Comparison of ENCODE assay signal across 19 cellular contexts in genomic region chr5:7169240-7169878, GRCh38.
DNase-seq lines count a peak whose midpoint lies in the region; ATAC-seq and TF ChIP-seq lines count a peak whose summit lies in the region.
"Had no signal": no experiment of that assay in that cellular context is flagged by ENCODE, and none has a peak within 500 bp of the region (broad histone marks: within the 10 kb centered on the region; RNA-seq: fewer than 3 reads in every experiment).

No MANE protein-coding gene starts in this region.

- H3K23ac ChIP-seq in neuronal stem cell (ENCODE audit: low read depth, low read length, poor library complexity): no peak overlapping the region

- H2AFZ ChIP-seq in neuronal stem cell (ENCODE audit: low read length): no peak overlapping the region

- H3K36me3 ChIP-seq in RWPE2 (ENCODE audit: low read depth) (no peaks in the 10 kb centered on the region), neuronal stem cell (replicated peaks in 1 of 2; ENCODE audit: control insufficient read depth in 2 of 2, insufficient read depth in 2 of 2, low read length in 2 of 2) (no peaks in the 10 kb centered on the region)

- no peak overlapping the region for H3K18ac ChIP-seq in neuronal stem cell (ENCODE audit: low read length)

- no peak overlapping the region for H2BK12ac ChIP-seq in neuronal stem cell (ENCODE audit: low read length)

- H3K79me1 ChIP-seq in neuronal stem cell (ENCODE audit: low read depth, low read length): no peaks in the 10 kb centered on the region

- H3K4me3 ChIP-seq in RWPE2 (ENCODE audit: severe bottlenecking) (no peak overlapping the region), neuronal stem cell (ENCODE audit: low read length in 2 of 2) (no peak overlapping the region)
- H3K4me3 ChIP-seq: GM12878 had no signal

- no peak overlapping the region for H3K4me2 ChIP-seq in neuronal stem cell (ENCODE audit: insufficient read depth, low read length, poor library complexity, severe bottlenecking)

- H3K4ac ChIP-seq in neuronal stem cell (ENCODE audit: low read length): no peak overlapping the region

- H2BK5ac ChIP-seq in neuronal stem cell (ENCODE audit: low read length): no peak overlapping the region

- peaks cover 10% of the 10 kb centered on the region for H3K4me1 ChIP-seq in RWPE2 (ENCODE audit: insufficient read depth, poor library complexity, severe bottlenecking)
- no peaks in the 10 kb centered on the region for H3K4me1 ChIP-seq in neuronal stem cell (ENCODE audit: control insufficient read depth in 2 of 2, insufficient read depth in 1 of 2, low read depth in 1 of 2, low read length in 2 of 2)

- peak; percentile 99 for ATAC-seq in RWPE2 (ENCODE audit: low read depth)
- no peak for ATAC-seq in GM18511 (IDR thresholded peaks at IDR 0.05; ENCODE audit: unreplicated experiment)
- ATAC-seq: GM12878 had no signal

- H3K27ac ChIP-seq in RWPE2 (ENCODE audit: poor library complexity, severe bottlenecking): peak overlapping the region; percentile 57
- H3K27ac ChIP-seq in epithelial cell of prostate: peak overlapping the region; percentile 92
- H3K27ac ChIP-seq in neuronal stem cell (replicated peaks; ENCODE audit: low read length): no peak overlapping the region

- H3K9me3 ChIP-seq in RWPE2 (ENCODE audit: severe bottlenecking): no peaks in the 10 kb centered on the region
- no peaks in the 10 kb centered on the region for H3K9me3 ChIP-seq in neuronal stem cell (replicated peaks in 1 of 2; ENCODE audit: control insufficient read depth in 2 of 2, insufficient read depth in 1 of 2, low read depth in 1 of 2, low read length in 2 of 2)

- no peaks in the 10 kb centered on the region for H3K27me3 ChIP-seq in RWPE2 (ENCODE audit: insufficient read depth, poor library complexity, severe bottlenecking)
- H3K27me3 ChIP-seq in neuronal stem cell (ENCODE audit: control insufficient read depth in 3 of 3, insufficient read depth in 3 of 3, low read depth in 1 of 3, low read length in 3 of 3): no peaks in the 10 kb centered on the region

- no peak overlapping the region for H2BK120ac ChIP-seq in neuronal stem cell (ENCODE audit: low read depth, low read length)

- DNase-seq in HPDE6-E6E7 (ENCODE audit: extremely low spot score) (peak; percentile 51), RWPE2 (ENCODE audit: low spot score) (no peak), epithelial cell of prostate (ENCODE audit: low read depth, low spot score) (peak; percentile 90), neuronal stem cell (ENCODE audit: low spot score) (no peak), NCI-H1694 treated with DMSO at 0.1 percent for 48 hours (lab: John Stamatoyannopoulos, UW) (no peak), pons (ENCODE audit: low spot score) (no peak), midbrain (lab: John Stamatoyannopoulos, UW) (no peak)
- DNase-seq: CD4-positive, CD25-positive, alpha-beta regulatory T cell; DMS79 treated with DMSO at 0.1 percent for 48 hours; Kasumi-1; NCI-H1417 treated with DMSO at 0.1 percent for 48 hours; NCI-H2029; NCI-H2227 treated with DMSO at 0.1 percent for 48 hours; NCI-H510A; NCI-H82; OCI-M1; SHP77 had no signal

- no peak overlapping the region for H3K14ac ChIP-seq in neuronal stem cell (ENCODE audit: low read length)

- no peak overlapping the region for H2AK5ac ChIP-seq in neuronal stem cell (ENCODE audit: low read depth, low read length)

- no peak overlapping the region for H3K9ac ChIP-seq in neuronal stem cell (ENCODE audit: low read depth, low read length, poor library complexity)

- TF ChIP-seq CTCF in RWPE2 (IDR thresholded peaks at IDR 0.05; ENCODE audit: poor library complexity, severe bottlenecking): no peak

- WGBS in neuronal stem cell (ENCODE audit: extremely low coverage in 2 of 2, insufficient read length in 2 of 2, insufficient replicate concordance in 1 of 2), 2 donors: no CpG with 5 or more reads among the region's 4 CpGs

- H4K91ac ChIP-seq in neuronal stem cell (ENCODE audit: low read depth, low read length, poor library complexity): no peak overlapping the region

- H2BK15ac ChIP-seq in neuronal stem cell (ENCODE audit: low read length): peak overlapping the region; percentile 77

- no peak overlapping the region for H4K8ac ChIP-seq in neuronal stem cell (ENCODE audit: low read depth, low read length)

Comparison
In these comparisons a context has a peak if more than half of its experiments do, and no peak if none do; other contexts are left out.
1. DNase-seq: peak in HPDE6-E6E7 (single experiment) and epithelial cell of prostate (single experiment); none in RWPE2 (single experiment), neuronal stem cell (single experiment), NCI-H1694 treated with DMSO at 0.1 percent for 48 hours (single experiment), pons (single experiment) and midbrain (single experiment).